Comparison of ENCODE assay signal across 1 cellular context in the genomic region with DNA sequence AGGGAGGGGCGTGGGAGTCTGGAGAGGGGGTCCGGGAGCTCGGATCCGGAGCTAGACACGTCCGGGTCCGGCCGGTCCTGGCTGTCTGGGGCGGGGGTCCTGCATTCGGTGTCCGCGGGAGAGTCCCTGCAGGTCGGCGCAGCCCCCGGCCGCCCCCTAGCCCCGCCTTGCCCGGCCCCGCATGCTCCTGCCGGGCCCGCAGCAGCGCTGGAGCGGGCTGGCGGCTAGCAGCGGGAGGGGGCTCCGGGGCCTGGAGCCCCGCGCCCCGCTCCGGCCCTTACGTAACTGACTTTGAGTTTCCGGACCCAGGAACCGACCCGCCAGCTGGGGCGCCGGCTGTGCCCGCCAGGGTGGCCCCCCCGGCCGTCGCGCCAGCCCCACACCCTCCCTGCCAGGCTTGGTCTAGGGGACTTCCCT.
TF ChIP-seq lines count a peak whose summit lies in the region.

No MANE protein-coding gene starts in this region.

TF ChIP-seq in K562, 482 proteins besides CTCF, POLR2A, EP300 and RAD21 (continued from another document and continues in another):
- TF ChIP-seq HMGN3 (IDR thresholded peaks at IDR 0.05; ENCODE audit: borderline replicate concordance, extremely low read depth, insufficient read length, low read depth, low read length) (peak; percentile 57), HIVEP1 (CRISPR knock-in tag; IDR thresholded peaks at IDR 0.05) (no peak), PTRF (tag; IDR thresholded peaks at IDR 0.05) (no peak), ARID1B (IDR thresholded peaks at IDR 0.05) (no peak), SP2 (IDR thresholded peaks at IDR 0.05; ENCODE audit: extremely low read depth, low read depth, low read length, poor library complexity, severe bottlenecking) (no peak), NCOR1 (IDR thresholded peaks at IDR 0.05) (no peak), ZNF57 (CRISPR knock-in tag; IDR thresholded peaks at IDR 0.05) (no peak), KHSRP (IDR thresholded peaks at IDR 0.05) (no peak), RBM39 (optimal IDR thresholded peaks at IDR 0.05; ENCODE audit: low read depth, low read length) (no peak), MEIS2 (IDR thresholded peaks at IDR 0.05; ENCODE audit: partially characterized antibody) (no peak), RFX1 (IDR thresholded peaks at IDR 0.05) (no peak), ZNF124 (CRISPR knock-in tag; IDR thresholded peaks at IDR 0.05) (no peak), ETV1 (tag; conservative IDR thresholded peaks at IDR 0.05; ENCODE audit: low read depth) (no peak), NR1H2 (CRISPR knock-in tag; IDR thresholded peaks at IDR 0.05) (no peak), ZNF695 (CRISPR knock-in tag; IDR thresholded peaks at IDR 0.05) (no peak), SRF (CRISPR knock-in tag; IDR thresholded peaks at IDR 0.05) (no peak), BDP1 (IDR thresholded peaks at IDR 0.05; ENCODE audit: insufficient read depth, insufficient read length) (no peak), EWSR1 (IDR thresholded peaks at IDR 0.05; ENCODE audit: borderline replicate concordance, low read depth, partially characterized antibody) (no peak), TBP (optimal IDR thresholded peaks at IDR 0.05; ENCODE audit: low read depth, low read length) (no peak), CBFB (CRISPR knock-in tag; IDR thresholded peaks at IDR 0.05) (no peak), ETV6 (IDR thresholded peaks at IDR 0.05; ENCODE audit: borderline replicate concordance in 1 of 2, low read depth in 2 of 2, low read length in 1 of 2) (no peak), ETV6 (CRISPR knock-in tag; IDR thresholded peaks at IDR 0.05; ENCODE audit: borderline replicate concordance) (no peak), COPS2 (conservative IDR thresholded peaks at IDR 0.05) (no peak), CREB1 (IDR thresholded peaks at IDR 0.05) (no peak), CREB1 (CRISPR knock-in tag; IDR thresholded peaks at IDR 0.05) (no peak), MIER1 (IDR thresholded peaks at IDR 0.05; ENCODE audit: low read depth) (no peak), HNRNPL (IDR thresholded peaks at IDR 0.05; ENCODE audit: low read depth, low read length) (no peak; the same call in 1 of the 2 replicates), ZBTB7A (IDR thresholded peaks at IDR 0.05; ENCODE audit: borderline replicate concordance, control insufficient read depth, low read depth, low read length) (peak; percentile 90), TCFL5 (CRISPR knock-in tag; conservative IDR thresholded peaks at IDR 0.05) (no peak), ESRRA (IDR thresholded peaks at IDR 0.05; ENCODE audit: borderline replicate concordance, low read depth) (no peak), KLF13 (tag; IDR thresholded peaks at IDR 0.05; ENCODE audit: borderline replicate concordance, low read depth) (no peak), ZFP30 (CRISPR knock-in tag; IDR thresholded peaks at IDR 0.05; ENCODE audit: borderline replicate concordance) (no peak), MED1 (CRISPR knock-in tag; IDR thresholded peaks at IDR 0.05; ENCODE audit: borderline replicate concordance) (0 out of 2 replicates have a peak, but pooled peaks have one; percentile 75), TBL1XR1 (IDR thresholded peaks at IDR 0.05; ENCODE audit: low read length in 2 of 2) (no peak), PHB2 (IDR thresholded peaks at IDR 0.05; ENCODE audit: low read depth) (no peak), ILK (tag; IDR thresholded peaks at IDR 0.05; ENCODE audit: borderline replicate concordance, low read depth) (no peak), ZNF507 (tag; conservative IDR thresholded peaks at IDR 0.05) (no peak), KAT2B (IDR thresholded peaks at IDR 0.05; ENCODE audit: low read depth, low read length) (no peak), CEBPB (tag; IDR thresholded peaks at IDR 0.05) (no peak), SMAD4 (CRISPR knock-in tag; conservative IDR thresholded peaks at IDR 0.05) (peak; percentile 33), SUPT5H (IDR thresholded peaks at IDR 0.05) (no peak), ZNF780A (CRISPR knock-in tag; IDR thresholded peaks at IDR 0.05) (no peak), CC2D1A (IDR thresholded peaks at IDR 0.05) (no peak), KDM1A (IDR thresholded peaks at IDR 0.05) (no peak), POLR2H (tag; IDR thresholded peaks at IDR 0.05; ENCODE audit: low read depth) (no peak)
- TF ChIP-seq, protein P1, sequence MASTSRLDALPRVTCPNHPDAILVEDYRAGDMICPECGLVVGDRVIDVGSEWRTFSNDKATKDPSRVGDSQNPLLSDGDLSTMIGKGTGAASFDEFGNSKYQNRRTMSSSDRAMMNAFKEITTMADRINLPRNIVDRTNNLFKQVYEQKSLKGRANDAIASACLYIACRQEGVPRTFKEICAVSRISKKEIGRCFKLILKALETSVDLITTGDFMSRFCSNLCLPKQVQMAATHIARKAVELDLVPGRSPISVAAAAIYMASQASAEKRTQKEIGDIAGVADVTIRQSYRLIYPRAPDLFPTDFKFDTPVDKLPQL (IDR thresholded peaks at IDR 0.05; ENCODE audit: extremely low read depth, insufficient read length), result no peak
- TF ChIP-seq, protein P2, sequence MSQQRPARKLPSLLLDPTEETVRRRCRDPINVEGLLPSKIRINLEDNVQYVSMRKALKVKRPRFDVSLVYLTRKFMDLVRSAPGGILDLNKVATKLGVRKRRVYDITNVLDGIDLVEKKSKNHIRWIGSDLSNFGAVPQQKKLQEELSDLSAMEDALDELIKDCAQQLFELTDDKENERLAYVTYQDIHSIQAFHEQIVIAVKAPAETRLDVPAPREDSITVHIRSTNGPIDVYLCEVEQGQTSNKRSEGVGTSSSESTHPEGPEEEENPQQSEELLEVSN (IDR thresholded peaks at IDR 0.05; ENCODE audit: borderline replicate concordance in 1 of 2, extremely low read depth in 1 of 2, insufficient read depth in 1 of 2, insufficient read length in 1 of 2, low read depth in 1 of 2, low read length in 1 of 2, poor library complexity in 1 of 2, severe bottlenecking in 1 of 2), result peak in 1 of 2 experiments; percentile 54
- TF ChIP-seq, protein P3, sequence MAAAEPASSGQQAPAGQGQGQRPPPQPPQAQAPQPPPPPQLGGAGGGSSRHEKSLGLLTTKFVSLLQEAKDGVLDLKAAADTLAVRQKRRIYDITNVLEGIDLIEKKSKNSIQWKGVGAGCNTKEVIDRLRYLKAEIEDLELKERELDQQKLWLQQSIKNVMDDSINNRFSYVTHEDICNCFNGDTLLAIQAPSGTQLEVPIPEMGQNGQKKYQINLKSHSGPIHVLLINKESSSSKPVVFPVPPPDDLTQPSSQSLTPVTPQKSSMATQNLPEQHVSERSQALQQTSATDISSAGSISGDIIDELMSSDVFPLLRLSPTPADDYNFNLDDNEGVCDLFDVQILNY (CRISPR knock-in tag; IDR thresholded peaks at IDR 0.05), result no peak
- TF ChIP-seq, protein P4, sequence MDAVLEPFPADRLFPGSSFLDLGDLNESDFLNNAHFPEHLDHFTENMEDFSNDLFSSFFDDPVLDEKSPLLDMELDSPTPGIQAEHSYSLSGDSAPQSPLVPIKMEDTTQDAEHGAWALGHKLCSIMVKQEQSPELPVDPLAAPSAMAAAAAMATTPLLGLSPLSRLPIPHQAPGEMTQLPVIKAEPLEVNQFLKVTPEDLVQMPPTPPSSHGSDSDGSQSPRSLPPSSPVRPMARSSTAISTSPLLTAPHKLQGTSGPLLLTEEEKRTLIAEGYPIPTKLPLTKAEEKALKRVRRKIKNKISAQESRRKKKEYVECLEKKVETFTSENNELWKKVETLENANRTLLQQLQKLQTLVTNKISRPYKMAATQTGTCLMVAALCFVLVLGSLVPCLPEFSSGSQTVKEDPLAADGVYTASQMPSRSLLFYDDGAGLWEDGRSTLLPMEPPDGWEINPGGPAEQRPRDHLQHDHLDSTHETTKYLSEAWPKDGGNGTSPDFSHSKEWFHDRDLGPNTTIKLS (IDR thresholded peaks at IDR 0.05; ENCODE audit: borderline replicate concordance, low read depth), result no peak
- TF ChIP-seq, protein P5, sequence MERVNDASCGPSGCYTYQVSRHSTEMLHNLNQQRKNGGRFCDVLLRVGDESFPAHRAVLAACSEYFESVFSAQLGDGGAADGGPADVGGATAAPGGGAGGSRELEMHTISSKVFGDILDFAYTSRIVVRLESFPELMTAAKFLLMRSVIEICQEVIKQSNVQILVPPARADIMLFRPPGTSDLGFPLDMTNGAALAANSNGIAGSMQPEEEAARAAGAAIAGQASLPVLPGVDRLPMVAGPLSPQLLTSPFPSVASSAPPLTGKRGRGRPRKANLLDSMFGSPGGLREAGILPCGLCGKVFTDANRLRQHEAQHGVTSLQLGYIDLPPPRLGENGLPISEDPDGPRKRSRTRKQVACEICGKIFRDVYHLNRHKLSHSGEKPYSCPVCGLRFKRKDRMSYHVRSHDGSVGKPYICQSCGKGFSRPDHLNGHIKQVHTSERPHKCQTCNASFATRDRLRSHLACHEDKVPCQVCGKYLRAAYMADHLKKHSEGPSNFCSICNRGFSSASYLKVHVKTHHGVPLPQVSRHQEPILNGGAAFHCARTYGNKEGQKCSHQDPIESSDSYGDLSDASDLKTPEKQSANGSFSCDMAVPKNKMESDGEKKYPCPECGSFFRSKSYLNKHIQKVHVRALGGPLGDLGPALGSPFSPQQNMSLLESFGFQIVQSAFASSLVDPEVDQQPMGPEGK (CRISPR knock-in tag; IDR thresholded peaks at IDR 0.05; ENCODE audit: borderline replicate concordance), result no peak
- TF ChIP-seq, protein P6, sequence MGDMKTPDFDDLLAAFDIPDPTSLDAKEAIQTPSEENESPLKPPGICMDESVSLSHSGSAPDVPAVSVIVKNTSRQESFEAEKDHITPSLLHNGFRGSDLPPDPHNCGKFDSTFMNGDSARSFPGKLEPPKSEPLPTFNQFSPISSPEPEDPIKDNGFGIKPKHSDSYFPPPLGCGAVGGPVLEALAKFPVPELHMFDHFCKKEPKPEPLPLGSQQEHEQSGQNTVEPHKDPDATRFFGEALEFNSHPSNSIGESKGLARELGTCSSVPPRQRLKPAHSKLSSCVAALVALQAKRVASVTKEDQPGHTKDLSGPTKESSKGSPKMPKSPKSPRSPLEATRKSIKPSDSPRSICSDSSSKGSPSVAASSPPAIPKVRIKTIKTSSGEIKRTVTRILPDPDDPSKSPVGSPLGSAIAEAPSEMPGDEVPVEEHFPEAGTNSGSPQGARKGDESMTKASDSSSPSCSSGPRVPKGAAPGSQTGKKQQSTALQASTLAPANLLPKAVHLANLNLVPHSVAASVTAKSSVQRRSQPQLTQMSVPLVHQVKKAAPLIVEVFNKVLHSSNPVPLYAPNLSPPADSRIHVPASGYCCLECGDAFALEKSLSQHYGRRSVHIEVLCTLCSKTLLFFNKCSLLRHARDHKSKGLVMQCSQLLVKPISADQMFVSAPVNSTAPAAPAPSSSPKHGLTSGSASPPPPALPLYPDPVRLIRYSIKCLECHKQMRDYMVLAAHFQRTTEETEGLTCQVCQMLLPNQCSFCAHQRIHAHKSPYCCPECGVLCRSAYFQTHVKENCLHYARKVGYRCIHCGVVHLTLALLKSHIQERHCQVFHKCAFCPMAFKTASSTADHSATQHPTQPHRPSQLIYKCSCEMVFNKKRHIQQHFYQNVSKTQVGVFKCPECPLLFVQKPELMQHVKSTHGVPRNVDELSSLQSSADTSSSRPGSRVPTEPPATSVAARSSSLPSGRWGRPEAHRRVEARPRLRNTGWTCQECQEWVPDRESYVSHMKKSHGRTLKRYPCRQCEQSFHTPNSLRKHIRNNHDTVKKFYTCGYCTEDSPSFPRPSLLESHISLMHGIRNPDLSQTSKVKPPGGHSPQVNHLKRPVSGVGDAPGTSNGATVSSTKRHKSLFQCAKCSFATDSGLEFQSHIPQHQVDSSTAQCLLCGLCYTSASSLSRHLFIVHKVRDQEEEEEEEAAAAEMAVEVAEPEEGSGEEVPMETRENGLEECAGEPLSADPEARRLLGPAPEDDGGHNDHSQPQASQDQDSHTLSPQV (IDR thresholded peaks at IDR 0.05), result no peak
- TF ChIP-seq, protein P7, sequence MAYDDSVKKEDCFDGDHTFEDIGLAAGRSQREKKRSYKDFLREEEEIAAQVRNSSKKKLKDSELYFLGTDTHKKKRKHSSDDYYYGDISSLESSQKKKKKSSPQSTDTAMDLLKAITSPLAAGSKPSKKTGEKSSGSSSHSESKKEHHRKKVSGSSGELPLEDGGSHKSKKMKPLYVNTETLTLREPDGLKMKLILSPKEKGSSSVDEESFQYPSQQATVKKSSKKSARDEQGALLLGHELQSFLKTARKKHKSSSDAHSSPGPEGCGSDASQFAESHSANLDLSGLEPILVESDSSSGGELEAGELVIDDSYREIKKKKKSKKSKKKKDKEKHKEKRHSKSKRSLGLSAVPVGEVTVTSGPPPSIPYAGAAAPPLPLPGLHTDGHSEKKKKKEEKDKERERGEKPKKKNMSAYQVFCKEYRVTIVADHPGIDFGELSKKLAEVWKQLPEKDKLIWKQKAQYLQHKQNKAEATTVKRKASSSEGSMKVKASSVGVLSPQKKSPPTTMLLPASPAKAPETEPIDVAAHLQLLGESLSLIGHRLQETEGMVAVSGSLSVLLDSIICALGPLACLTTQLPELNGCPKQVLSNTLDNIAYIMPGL (CRISPR knock-in tag; IDR thresholded peaks at IDR 0.05), result no peak
- TF ChIP-seq, protein P8, sequence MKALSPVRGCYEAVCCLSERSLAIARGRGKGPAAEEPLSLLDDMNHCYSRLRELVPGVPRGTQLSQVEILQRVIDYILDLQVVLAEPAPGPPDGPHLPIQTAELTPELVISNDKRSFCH (CRISPR knock-in tag; IDR thresholded peaks at IDR 0.05), result no peak
- TF ChIP-seq, protein P8 (tag; IDR thresholded peaks at IDR 0.05), result no peak
- TF ChIP-seq, protein P9, sequence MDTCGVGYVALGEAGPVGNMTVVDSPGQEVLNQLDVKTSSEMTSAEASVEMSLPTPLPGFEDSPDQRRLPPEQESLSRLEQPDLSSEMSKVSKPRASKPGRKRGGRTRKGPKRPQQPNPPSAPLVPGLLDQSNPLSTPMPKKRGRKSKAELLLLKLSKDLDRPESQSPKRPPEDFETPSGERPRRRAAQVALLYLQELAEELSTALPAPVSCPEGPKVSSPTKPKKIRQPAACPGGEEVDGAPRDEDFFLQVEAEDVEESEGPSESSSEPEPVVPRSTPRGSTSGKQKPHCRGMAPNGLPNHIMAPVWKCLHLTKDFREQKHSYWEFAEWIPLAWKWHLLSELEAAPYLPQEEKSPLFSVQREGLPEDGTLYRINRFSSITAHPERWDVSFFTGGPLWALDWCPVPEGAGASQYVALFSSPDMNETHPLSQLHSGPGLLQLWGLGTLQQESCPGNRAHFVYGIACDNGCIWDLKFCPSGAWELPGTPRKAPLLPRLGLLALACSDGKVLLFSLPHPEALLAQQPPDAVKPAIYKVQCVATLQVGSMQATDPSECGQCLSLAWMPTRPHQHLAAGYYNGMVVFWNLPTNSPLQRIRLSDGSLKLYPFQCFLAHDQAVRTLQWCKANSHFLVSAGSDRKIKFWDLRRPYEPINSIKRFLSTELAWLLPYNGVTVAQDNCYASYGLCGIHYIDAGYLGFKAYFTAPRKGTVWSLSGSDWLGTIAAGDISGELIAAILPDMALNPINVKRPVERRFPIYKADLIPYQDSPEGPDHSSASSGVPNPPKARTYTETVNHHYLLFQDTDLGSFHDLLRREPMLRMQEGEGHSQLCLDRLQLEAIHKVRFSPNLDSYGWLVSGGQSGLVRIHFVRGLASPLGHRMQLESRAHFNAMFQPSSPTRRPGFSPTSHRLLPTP (IDR thresholded peaks at IDR 0.05; ENCODE audit: borderline replicate concordance, extremely low read depth, insufficient read length), result no peak
